ENCODE assay signal across 10 cellular contexts in genomic region chr11:122931510-122931909, GRCh38. TPM values are rescaled to one million over a fixed set of nuclear protein-coding genes. Genes with fewer than 3 reads are reported as not detected.
"Had no signal": no experiment of that assay in that cellular context is flagged by ENCODE, and none has a peak within 500 bp of the region (broad histone marks: within the 10 kb centered on the region; RNA-seq: fewer than 3 reads in every experiment).

No MANE protein-coding gene starts in this region.

- H3K27ac Mint-ChIP-seq: H9 had no signal

- H3K4me3 Mint-ChIP-seq: H9 had no signal

- H3K9ac ChIP-seq: GM23248 had no signal

- H2AFZ ChIP-seq: GM23248 had no signal

- DNase-seq: GM23248, H9, HCEC 1CT, IMR-90, KG1 had no signal

- ATAC-seq: K562 had no signal

- H3K4me3 ChIP-seq: GM23248, K562 had no signal

- H3K27ac ChIP-seq: GM23248 had no signal

- FAIRE-seq: H1, H54, HTR-8/SVneo, K562 had no signal

RNA-seq across cellular contexts. Expression of gene JHY, which starts 49.0 kb away (rescaled TPM):
- total RNA-seq: K562 had no signal
- polyA plus RNA-seq: K562 had no signal

RNA-seq across cellular contexts. Expression of gene BSX, which starts 50.1 kb away (rescaled TPM):
- total RNA-seq: GM23248, H1, H9, HT-29, IMR-90, K562 had no signal
- polyA plus RNA-seq: GM23248, H1, IMR-90, K562 had no signal
